Comparison of ENCODE assay signal across 23 cellular contexts in genomic region chr20:36079486-36079885, GRCh38.
"Had no signal": no experiment of that assay in that cellular context is flagged by ENCODE, and none has a peak within 500 bp of the region (broad histone marks: within the 10 kb centered on the region; RNA-seq: fewer than 3 reads in every experiment).

No MANE protein-coding gene starts in this region.

- DNase-seq: Karpas-422, KG1, NCI-H1092, NCI-H1105 treated with DMSO at 0.1 percent for 48 hours, NCI-H1417 treated with DMSO at 0.1 percent for 48 hours, NCI-H146, NCI-H1694 treated with DMSO at 0.1 percent for 48 hours, NCI-H1930, NCI-H2081, NCI-H2107, NCI-H226, NCI-H446, NCI-H510A, NCI-H524 treated with DMSO at 0.1 percent for 48 hours, NCI-H69, NCI-H774, SHP77, T-cell had no signal

- H3K9me3 Mint-ChIP-seq: T-cell had no signal

- H3K27ac Mint-ChIP-seq: T-cell; T-helper 1 cell treated with Interleukin-12 subunit alpha and Interleukin-12 subunit beta and Interleukin-4 antibody, amounts not matched to agents 30 μg/mL and 1 μg/mL, for 36 hours had no signal

- H3K4me3 Mint-ChIP-seq: T-cell; T-helper 1 cell treated with Interleukin-12 subunit alpha and Interleukin-12 subunit beta and Interleukin-4 antibody, amounts not matched to agents 30 μg/mL and 1 μg/mL, for 36 hours had no signal

- ATAC-seq: Panc1, T-cell had no signal

- H3K36me3 Mint-ChIP-seq: T-cell had no signal

- H3K36me3 ChIP-seq: MG63 had no signal

- H3K27ac ChIP-seq: HL-60, RWPE1 had no signal

- H3K4me3 ChIP-seq: MG63 had no signal
